18 cellular contexts compared by ENCODE assay signal in genomic region chr1:109907190-109907774, GRCh38. TPM values are rescaled to one million over a fixed set of nuclear protein-coding genes. Genes with fewer than 3 reads are reported as not detected.
DNase-seq lines count a peak whose midpoint lies in the region; ATAC-seq lines count a peak whose summit lies in the region.
"Had no signal": no experiment of that assay in that cellular context is flagged by ENCODE, and none has a peak within 500 bp of the region (broad histone marks: within the 10 kb centered on the region; RNA-seq: fewer than 3 reads in every experiment).

No MANE protein-coding gene starts in this region.

- no peak overlapping the region for H3K27ac ChIP-seq in CD8-positive, alpha-beta memory T cell (ENCODE audit: low read depth, low read length)
- H3K27ac ChIP-seq: ovary, sigmoid colon, upper lobe of right lung had no signal

- peaks cover 49% of the 10 kb centered on the region for H3K4me1 Mint-ChIP-seq in activated CD4-positive, alpha-beta T cell treated with anti-CD3 and anti-CD28 coated beads for 36 hours
- H3K4me1 Mint-ChIP-seq in CD8-positive, alpha-beta memory T cell = peaks cover 37 to 56% (median 45%) of the 10 kb centered on the region in 3 donors
- H3K4me1 Mint-ChIP-seq in activated CD8-positive, alpha-beta T cell treated with anti-CD3 and anti-CD28 coated beads, Interleukin-2, amount 10 ng/mL, durations not matched to agents 7 days and 5 days (ENCODE audit: low read depth) = peaks cover 65% of the 10 kb centered on the region
- H3K4me1 Mint-ChIP-seq in naive thymus-derived CD8-positive, alpha-beta T cell = peaks cover 33 to 51% (median 46%) of the 10 kb centered on the region in 4 donors

- peak overlapping the region; percentile 76 for H3K27ac Mint-ChIP-seq in activated CD4-positive, alpha-beta T cell treated with anti-CD3 and anti-CD28 coated beads for 36 hours
- H3K27ac Mint-ChIP-seq in CD8-positive, alpha-beta memory T cell = peak overlapping the region; percentile 40 to 88 (median 76)
- H3K27ac Mint-ChIP-seq in activated CD8-positive, alpha-beta T cell treated with anti-CD3 and anti-CD28 coated beads, Interleukin-2, amount 10 ng/mL, durations not matched to agents 7 days and 5 days = peak overlapping the region; percentile 97
- H3K27ac Mint-ChIP-seq in naive thymus-derived CD8-positive, alpha-beta T cell = peak overlapping the region in 7 of 10 donors; percentile 28 to 97 (median 86)

- H3K4me3 Mint-ChIP-seq in activated CD4-positive, alpha-beta T cell treated with anti-CD3 and anti-CD28 coated beads for 36 hours = no peak overlapping the region
- H3K4me3 Mint-ChIP-seq in CD8-positive, alpha-beta memory T cell = peak overlapping the region in 4 of 7 donors; percentile 12 to 79 (median 26)
- H3K4me3 Mint-ChIP-seq in activated CD8-positive, alpha-beta T cell treated with anti-CD3 and anti-CD28 coated beads, Interleukin-2, amount 10 ng/mL, durations not matched to agents 7 days and 5 days = no peak overlapping the region
- peak overlapping the region in 5 of 10 donors; percentile 24 to 52 (median 26) for H3K4me3 Mint-ChIP-seq in naive thymus-derived CD8-positive, alpha-beta T cell

- no peak for DNase-seq in activated CD4-positive, alpha-beta T cell treated with anti-CD3 and anti-CD28 coated beads for 36 hours
- no peak for DNase-seq in activated CD4-positive, alpha-beta T cell treated with anti-CD3 and anti-CD28 coated beads, Interleukin-2, amount 50 U/mL, for 4 hours
- DNase-seq in CD8-positive, alpha-beta memory T cell = no peak
- no peak for DNase-seq in activated CD8-positive, alpha-beta T cell treated with anti-CD3 and anti-CD28 coated beads, Interleukin-2, amount 10 ng/mL, durations not matched to agents 7 days and 5 days
- DNase-seq in naive thymus-derived CD8-positive, alpha-beta T cell = no peak
- DNase-seq in NCI-H1417 (lab: John Stamatoyannopoulos, UW) (no peak), NCI-H1105 (lab: John Stamatoyannopoulos, UW) (no peak), NCI-H446 treated with DMSO at 0.1 percent for 48 hours (lab: John Stamatoyannopoulos, UW) (no peak)
- DNase-seq: BE2C, dermis blood vessel endothelial cell, GF-D8, MG63, NCI-H748 treated with DMSO at 0.1 percent for 48 hours, ovary, SIG-M5, sigmoid colon, upper lobe of right lung had no signal

- H3K36me3 ChIP-seq in CD8-positive, alpha-beta memory T cell (ENCODE audit: insufficient read depth, low read length) = no peaks in the 10 kb centered on the region
- H3K36me3 ChIP-seq: BE2C, ovary, sigmoid colon, upper lobe of right lung had no signal

- CTCF ChIA-PET in activated CD4-positive, alpha-beta T cell treated with anti-CD3 and anti-CD28 coated beads for 36 hours (lab: Charles Lee) = interaction anchor here (0.6 to 1.8 kb wide), 7 partner anchors 76 to 143 kb away, joined by 3 to 7 read pairs (median 3); partner anchors contain the start of genes AHCYL1 and EPS8L3
- CTCF ChIA-PET in CD8-positive, alpha-beta memory T cell (lab: Charles Lee) = interaction anchor here (0.9 to 1.7 kb wide), 3 partner anchors 77 to 131 kb away, joined by 3 to 5 read pairs (median 3); partner anchors contain the start of gene AHCYL1
- CTCF ChIA-PET in activated CD8-positive, alpha-beta T cell treated with anti-CD3 and anti-CD28 coated beads, Interleukin-2, amount 10 ng/mL, durations not matched to agents 7 days and 5 days (lab: Charles Lee) = interaction anchor here (0.8 to 3.4 kb wide), 9 partner anchors 10 to 288 kb away, joined by 3 to 21 read pairs (median 5); partner anchors contain the start of genes AHCYL1 and GNAT2

- H3K27me3 Mint-ChIP-seq in activated CD4-positive, alpha-beta T cell treated with anti-CD3 and anti-CD28 coated beads for 36 hours = peaks cover 2% of the 10 kb centered on the region
- peaks cover 0 to 3% of the 10 kb centered on the region in 2 donors for H3K27me3 Mint-ChIP-seq in CD8-positive, alpha-beta memory T cell
- no peaks in the 10 kb centered on the region for H3K27me3 Mint-ChIP-seq in activated CD8-positive, alpha-beta T cell treated with anti-CD3 and anti-CD28 coated beads, Interleukin-2, amount 10 ng/mL, durations not matched to agents 7 days and 5 days (ENCODE audit: low read depth)
- peaks cover 0 to 13% (median 2%) of the 10 kb centered on the region in 5 donors for H3K27me3 Mint-ChIP-seq in naive thymus-derived CD8-positive, alpha-beta T cell

- intact Hi-C loops in activated CD4-positive, alpha-beta T cell treated with anti-CD3 and anti-CD28 coated beads for 36 hours (cut with DNase I, micrococcal nuclease) = loop anchor here (2.0 kb wide), 2 partner anchors 116 to 130 kb away; no protein-coding TSS in a partner anchor

- no peaks in the 10 kb centered on the region for H3K9me3 Mint-ChIP-seq in activated CD4-positive, alpha-beta T cell treated with anti-CD3 and anti-CD28 coated beads for 36 hours (ENCODE audit: low read depth)
- no peaks in the 10 kb centered on the region for H3K9me3 Mint-ChIP-seq in CD8-positive, alpha-beta memory T cell
- no peaks in the 10 kb centered on the region for H3K9me3 Mint-ChIP-seq in activated CD8-positive, alpha-beta T cell treated with anti-CD3 and anti-CD28 coated beads, Interleukin-2, amount 10 ng/mL, durations not matched to agents 7 days and 5 days (ENCODE audit: insufficient read depth)
- no peaks in the 10 kb centered on the region for H3K9me3 Mint-ChIP-seq in naive thymus-derived CD8-positive, alpha-beta T cell

- H3K4me3 ChIP-seq in CD8-positive, alpha-beta memory T cell (ENCODE audit: low read length) = no peak overlapping the region
- H3K4me3 ChIP-seq: MG63, ovary, sigmoid colon, upper lobe of right lung had no signal

- peaks cover 10% of the 10 kb centered on the region for H3K36me3 Mint-ChIP-seq in activated CD4-positive, alpha-beta T cell treated with anti-CD3 and anti-CD28 coated beads for 36 hours (ENCODE audit: low read depth)
- H3K36me3 Mint-ChIP-seq in CD8-positive, alpha-beta memory T cell = peaks cover 0 to 2% (median 0%) of the 10 kb centered on the region in 3 donors
- H3K36me3 Mint-ChIP-seq in activated CD8-positive, alpha-beta T cell treated with anti-CD3 and anti-CD28 coated beads, Interleukin-2, amount 10 ng/mL, durations not matched to agents 7 days and 5 days (ENCODE audit: low read depth) = peaks cover 16% of the 10 kb centered on the region
- H3K36me3 Mint-ChIP-seq in naive thymus-derived CD8-positive, alpha-beta T cell = no peaks in the 10 kb centered on the region

- H3K9me3 ChIP-seq in CD8-positive, alpha-beta memory T cell (ENCODE audit: low read length) = no peaks in the 10 kb centered on the region
- H3K9me3 ChIP-seq: BE2C, MG63, ovary, sigmoid colon, upper lobe of right lung had no signal

- no peak for ATAC-seq in activated CD4-positive, alpha-beta T cell treated with anti-CD3 and anti-CD28 coated beads for 36 hours
- no peak for ATAC-seq in activated CD8-positive, alpha-beta T cell treated with anti-CD3 and anti-CD28 coated beads, Interleukin-2, amount 10 ng/mL, durations not matched to agents 7 days and 5 days
- no peak for ATAC-seq in naive thymus-derived CD8-positive, alpha-beta T cell
- ATAC-seq: activated CD4-positive, CD25-positive, alpha-beta regulatory T cell treated with anti-CD3 and anti-CD28 coated beads, Interleukin-2, amount 50 U/mL, for 24 hours; upper lobe of right lung had no signal

- peaks cover 45% of the 10 kb centered on the region for H3K4me1 ChIP-seq in CD8-positive, alpha-beta memory T cell (ENCODE audit: insufficient read depth, low read length)

- POLR2A ChIA-PET in activated CD4-positive, alpha-beta T cell treated with anti-CD3 and anti-CD28 coated beads for 36 hours (lab: Charles Lee) = interaction anchor here (0.6 kb wide), 1 partner anchor 71 kb away, joined by 3 read pairs; no protein-coding TSS in a partner anchor
- POLR2A ChIA-PET in CD8-positive, alpha-beta memory T cell (lab: Charles Lee) = no interaction called here
- POLR2A ChIA-PET in activated CD8-positive, alpha-beta T cell treated with anti-CD3 and anti-CD28 coated beads, Interleukin-2, amount 10 ng/mL, durations not matched to agents 7 days and 5 days (lab: Charles Lee) = interaction anchor here (0.8 to 2.7 kb wide), 5 partner anchors 13 to 116 kb away, joined by 3 to 14 read pairs (median 5); no protein-coding TSS in a partner anchor
- POLR2A ChIA-PET in naive thymus-derived CD8-positive, alpha-beta T cell (lab: Charles Lee) = interaction anchor here (0.7 to 1.9 kb wide), 3 partner anchors 9 to 117 kb away, joined by 3 to 6 read pairs (median 4); no protein-coding TSS in a partner anchor

- no peaks in the 10 kb centered on the region for H3K27me3 ChIP-seq in CD8-positive, alpha-beta memory T cell (ENCODE audit: insufficient read depth, low read length, poor library complexity, severe bottlenecking)
- H3K27me3 ChIP-seq: BE2C, MG63, ovary, sigmoid colon, upper lobe of right lung had no signal

RNA-seq across cellular contexts. Expression of gene CSF1, which starts 3.4 kb away (rescaled TPM):
- total RNA-seq in activated CD4-positive, alpha-beta T cell treated with anti-CD3 and anti-CD28 coated beads for 36 hours = 10 to 100 TPM; 37.7 to 44.8 TPM
- 10 to 100 TPM; 82.8 to 87.8 TPM for total RNA-seq in CD8-positive, alpha-beta memory T cell
- polyA plus RNA-seq in CD8-positive, alpha-beta memory T cell = 5.6 TPM
- total RNA-seq in activated CD8-positive, alpha-beta T cell treated with anti-CD3 and anti-CD28 coated beads, Interleukin-2, amount 10 ng/mL, durations not matched to agents 7 days and 5 days = 10 to 100 TPM; 40.3 to 41.1 TPM
- total RNA-seq in naive thymus-derived CD8-positive, alpha-beta T cell = under 1 TPM; 0.27 to 0.44 TPM
- 1 to 10 TPM in 2 of 3 donors, under 1 TPM in 1; 0.68 to 1.6 (median 1.1) TPM for polyA plus RNA-seq in naive thymus-derived CD8-positive, alpha-beta T cell

Comparison
In these comparisons a context has a peak if more than half of its experiments do, and no peak if none do; other contexts are left out.
1. H3K4me3 Mint-ChIP-seq: peak in CD8-positive, alpha-beta memory T cell (4 of 7); none in activated CD4-positive, alpha-beta T cell treated with anti-CD3 and anti-CD28 coated beads for 36 hours (single experiment) and activated CD8-positive, alpha-beta T cell treated with anti-CD3 and anti-CD28 coated beads, Interleukin-2, amount 10 ng/mL, durations not matched to agents 7 days and 5 days (single experiment).
2. RNA of gene CSF1, which starts 3.4 kb away (total RNA-seq): 82.8 to 87.8 TPM in CD8-positive, alpha-beta memory T cell, 37.7 to 44.8 TPM in activated CD4-positive, alpha-beta T cell treated with anti-CD3 and anti-CD28 coated beads for 36 hours and 40.3 to 41.1 TPM in activated CD8-positive, alpha-beta T cell treated with anti-CD3 and anti-CD28 coated beads, Interleukin-2, amount 10 ng/mL, durations not matched to agents 7 days and 5 days; 0.27 to 0.44 TPM in naive thymus-derived CD8-positive, alpha-beta T cell; every median in the first group is over 10 times any median in the second.
3. Peak in every context shown above with its lines, with median percentiles within 50 percentile points of each other: H3K27ac Mint-ChIP-seq.